9 cellular contexts compared by ENCODE assay signal in genomic region chr10:109902992-109903947, GRCh38. TPM values are rescaled to one million over a fixed set of nuclear protein-coding genes. Genes with fewer than 3 reads are reported as not detected.
DNase-seq lines count a peak whose midpoint lies in the region; ATAC-seq, FAIRE-seq and TF ChIP-seq lines count a peak whose summit lies in the region.
"Had no signal": no experiment of that assay in that cellular context is flagged by ENCODE, and none has a peak within 500 bp of the region (broad histone marks: within the 10 kb centered on the region; RNA-seq: fewer than 3 reads in every experiment).

No MANE protein-coding gene starts in this region.

- no peak for TF ChIP-seq POLR2A in gastrocnemius medialis (IDR thresholded peaks at IDR 0.05)

- no CpG with 5 or more reads among the region's 7 CpGs for WGBS in trophoblast cell (ENCODE audit: extremely low coverage, insufficient coverage, insufficient read length)

- no peaks in the 10 kb centered on the region for H3K27me3 Mint-ChIP-seq in activated naive CD4-positive, alpha-beta T cell treated with anti-CD3 and anti-CD28 coated beads for 36 hours (ENCODE audit: low read depth)

- intact Hi-C loops in activated naive CD4-positive, alpha-beta T cell treated with anti-CD3 and anti-CD28 coated beads for 36 hours (cut with micrococcal nuclease) = loop anchor here (2.0 kb wide), 1 partner anchor 18 kb away; no protein-coding TSS in a partner anchor
- intact Hi-C loops in gastrocnemius medialis (cut with DNase I; ENCODE audit: low total_unique reads) = no loop called here

- H3K9me3 ChIP-seq in gastrocnemius medialis (no peaks in the 10 kb centered on the region), trophoblast cell (ENCODE audit: insufficient read depth, low read depth, low read length) (no peaks in the 10 kb centered on the region)

- peaks cover 45% of the 10 kb centered on the region for H3K4me1 Mint-ChIP-seq in activated naive CD4-positive, alpha-beta T cell treated with anti-CD3 and anti-CD28 coated beads for 36 hours (ENCODE audit: low read depth)

- H2AK5ac ChIP-seq in trophoblast cell (ENCODE audit: low read length) = no peak overlapping the region

- no peak overlapping the region for H3K9ac ChIP-seq in trophoblast cell (ENCODE audit: low read length)

- H3K9me3 Mint-ChIP-seq in activated naive CD4-positive, alpha-beta T cell treated with anti-CD3 and anti-CD28 coated beads for 36 hours = no peaks in the 10 kb centered on the region

- H3K27me3 ChIP-seq in gastrocnemius medialis (no peaks in the 10 kb centered on the region), trophoblast cell (ENCODE audit: insufficient read depth, low read length) (no peaks in the 10 kb centered on the region)

- H3K14ac ChIP-seq in trophoblast cell (ENCODE audit: low read length) = no peak overlapping the region

- H3K79me1 ChIP-seq in trophoblast cell (ENCODE audit: low read length) = no peaks in the 10 kb centered on the region

- H4K91ac ChIP-seq in trophoblast cell (ENCODE audit: low read depth, low read length) = no peak overlapping the region

- H3K36me3 ChIP-seq in gastrocnemius medialis = peaks cover 0 to 7% of the 10 kb centered on the region in 2 donors
- H3K36me3 ChIP-seq in trophoblast cell (ENCODE audit: control insufficient read depth in 1 of 2, insufficient read depth in 2 of 2, low read length in 2 of 2) = peaks cover 10 to 13% of the 10 kb centered on the region in 2 experiments

- CTCF ChIA-PET in activated naive CD4-positive, alpha-beta T cell treated with anti-CD3 and anti-CD28 coated beads for 36 hours (lab: Charles Lee) = interaction anchor here (0.9 to 2.7 kb wide), 6 partner anchors 11 to 106 kb away, joined by 3 to 20 read pairs (median 4); no protein-coding TSS in a partner anchor

- H2BK5ac ChIP-seq in trophoblast cell (ENCODE audit: low read depth, low read length, poor library complexity) = no peak overlapping the region

- no peak overlapping the region for H2BK120ac ChIP-seq in trophoblast cell (ENCODE audit: insufficient read depth, low read length, poor library complexity)

- no peak overlapping the region for H3K4ac ChIP-seq in trophoblast cell (ENCODE audit: low read depth, low read length)

- H3K4me2 ChIP-seq in trophoblast cell (ENCODE audit: low read length) = no peak overlapping the region

- in situ Hi-C loops in gastrocnemius medialis (cut with MboI; ENCODE audit: low sequenced_read_pairs in 4 of 4) = no loop called here

- H4K8ac ChIP-seq in trophoblast cell (ENCODE audit: low read depth, low read length) = no peak overlapping the region

- H3K23ac ChIP-seq in trophoblast cell (ENCODE audit: low read length) = no peak overlapping the region

- no peak for FAIRE-seq in HTR-8/SVneo (lab: Jason Lieb, UNC)

- peak overlapping the region; percentile 65 to 73 (median 66) for H3K27ac ChIP-seq in gastrocnemius medialis
- H3K27ac ChIP-seq in trophoblast cell (ENCODE audit: low read depth, low read length) = no peak overlapping the region

- no peak for TF ChIP-seq CTCF in gastrocnemius medialis (IDR thresholded peaks at IDR 0.05 in 4 of 5, conservative IDR thresholded peaks at IDR 0.05 in 1 of 5)

- H3K79me2 ChIP-seq in trophoblast cell (ENCODE audit: control insufficient read depth, insufficient read depth, low read length, poor library complexity) = no peaks in the 10 kb centered on the region

- peaks cover 42 to 64% of the 10 kb centered on the region in 2 donors for H3K4me1 ChIP-seq in gastrocnemius medialis
- peaks cover 0 to 4% of the 10 kb centered on the region in 2 experiments for H3K4me1 ChIP-seq in trophoblast cell (ENCODE audit: control insufficient read depth in 1 of 2, insufficient read depth in 2 of 2, low read length in 2 of 2)

- peaks cover 57% of the 10 kb centered on the region for H3K36me3 Mint-ChIP-seq in activated naive CD4-positive, alpha-beta T cell treated with anti-CD3 and anti-CD28 coated beads for 36 hours (ENCODE audit: low read depth)

- H2BK12ac ChIP-seq in trophoblast cell (ENCODE audit: low read length) = no peak overlapping the region

- H3K27ac Mint-ChIP-seq in activated naive CD4-positive, alpha-beta T cell treated with anti-CD3 and anti-CD28 coated beads for 36 hours = peak overlapping the region; percentile 77

- H3K18ac ChIP-seq in trophoblast cell (ENCODE audit: low read length) = no peak overlapping the region

- no peak overlapping the region for H2AFZ ChIP-seq in trophoblast cell (ENCODE audit: insufficient read depth, low read length, poor library complexity)

- H3K4me3 ChIP-seq in gastrocnemius medialis (peak overlapping the region in 2 of 4 donors; percentile 1 to 2), trophoblast cell (ENCODE audit: low read depth, low read length) (no peak overlapping the region)

- peak; percentile 25 to 27 for ATAC-seq in gastrocnemius medialis

- peak overlapping the region; percentile 0 for H3K4me3 Mint-ChIP-seq in activated naive CD4-positive, alpha-beta T cell treated with anti-CD3 and anti-CD28 coated beads for 36 hours

- peak; percentile 41 for DNase-seq in activated naive CD4-positive, alpha-beta T cell treated with anti-CD3 and anti-CD28 coated beads for 36 hours
- DNase-seq in activated naive CD4-positive, alpha-beta T cell treated with Interleukin-2 at 50 U/mL for 16 hours = no peak
- DNase-seq in HTR-8/SVneo (ENCODE audit: insufficient read length, low spot score) = peak; percentile 25
- DNase-seq in cerebellar nuclear complex (lab: John Stamatoyannopoulos, UW) = peak; percentile 28 to 77
- DNase-seq in gastrocnemius medialis = peak; percentile 20 to 41
- DNase-seq in pons (ENCODE audit: low spot score) = no peak
- no peak for DNase-seq in trophoblast cell
- no peak for DNase-seq in iPS-NIHi11 (ENCODE audit: low spot score)
- DNase-seq: DND-41 had no signal

- no peak overlapping the region for H4K12ac ChIP-seq in trophoblast cell (ENCODE audit: low read depth, low read length)

RNA-seq across cellular contexts. Expression of gene XPNPEP1, which starts 20.0 kb away (rescaled TPM):
- 10 to 100 TPM; 52.2 to 52.6 TPM for total RNA-seq in activated naive CD4-positive, alpha-beta T cell treated with anti-CD3 and anti-CD28 coated beads for 36 hours
- 10 to 100 TPM; 39.9 to 72.3 (median 64.0) TPM for total RNA-seq in gastrocnemius medialis
- 48.2 and 48.7 TPM in 2 replicates for polyA plus RNA-seq in trophoblast cell (2013)

Comparison
In these comparisons a context has a peak if more than half of its experiments do, and no peak if none do; other contexts are left out.
1. DNase-seq: peak in activated naive CD4-positive, alpha-beta T cell treated with anti-CD3 and anti-CD28 coated beads for 36 hours (single experiment), HTR-8/SVneo (single experiment), cerebellar nuclear complex (2 of 2) and gastrocnemius medialis (2 of 2); none in activated naive CD4-positive, alpha-beta T cell treated with Interleukin-2 at 50 U/mL for 16 hours (single experiment), pons (single experiment), trophoblast cell (0 of 2) and iPS-NIHi11 (single experiment).